12 cellular contexts compared by ENCODE assay signal in genomic region chr11:25970726-25971508, GRCh38.
A peak's percentile ranks its signal among the peaks of the same experiment; 100 is the strongest.
DNase-seq lines count a peak whose midpoint lies in the region; ATAC-seq and TF ChIP-seq lines count a peak whose summit lies in the region.
"Had no signal": no experiment of that assay in that cellular context is flagged by ENCODE, and none has a peak within 500 bp of the region (broad histone marks: within the 10 kb centered on the region; RNA-seq: fewer than 3 reads in every experiment).

No MANE protein-coding gene starts in this region.

- no peaks in the 10 kb centered on the region for H3K9me3 Mint-ChIP-seq in endodermal cell
- no peaks in the 10 kb centered on the region for H3K9me3 Mint-ChIP-seq in type B pancreatic cell
- H3K9me3 Mint-ChIP-seq: memory B cell had no signal

- no peaks in the 10 kb centered on the region for H3K36me3 Mint-ChIP-seq in endodermal cell (ENCODE audit: low read depth)
- no peaks in the 10 kb centered on the region for H3K36me3 Mint-ChIP-seq in type B pancreatic cell
- H3K36me3 Mint-ChIP-seq: memory B cell had no signal

- H3K27me3 Mint-ChIP-seq in endodermal cell (ENCODE audit: insufficient read depth) = no peaks in the 10 kb centered on the region
- no peaks in the 10 kb centered on the region for H3K27me3 Mint-ChIP-seq in type B pancreatic cell

- H3K4me1 Mint-ChIP-seq in endodermal cell = no peaks in the 10 kb centered on the region
- H3K4me1 Mint-ChIP-seq in type B pancreatic cell (ENCODE audit: unreplicated experiment) = no peaks in the 10 kb centered on the region
- H3K4me1 Mint-ChIP-seq: memory B cell had no signal

- DNase-seq in NCI-H510A treated with DMSO at 0.1 percent for 48 hours (lab: John Stamatoyannopoulos, UW) = peak; percentile 2
- no peak for DNase-seq in NCI-H510A (lab: John Stamatoyannopoulos, UW)
- no peak for DNase-seq in LNCaP clone FGC (ENCODE audit: low read depth)
- DNase-seq in endodermal cell = no peak
- DNase-seq in type B pancreatic cell (ENCODE audit: extremely low spot score, unreplicated experiment) = no peak
- no peak for DNase-seq in activated CD4-positive, CD25-positive, alpha-beta regulatory T cell (lab: John Stamatoyannopoulos, UW)
- DNase-seq in activated CD4-positive, alpha-beta T cell treated with anti-CD3 and anti-CD28 coated beads, Interleukin-2, amount 50 U/mL, for 4 hours = no peak
- DNase-seq: NCI-H748 treated with DMSO at 0.1 percent for 48 hours, right cardiac atrium, T1000 had no signal

- H3K27ac ChIP-seq in endodermal cell (ENCODE audit: low read depth, low read length) = no peak overlapping the region

- H3K4me3 ChIP-seq in LNCaP clone FGC (ENCODE audit: low read depth, low read length) (no peak overlapping the region), endodermal cell (ENCODE audit: low read length) (no peak overlapping the region)

- 80 to 100% methylated on average over 2 of the region's 2 CpGs for WGBS in endodermal cell (ENCODE audit: insufficient coverage in 1 of 2, insufficient read length in 1 of 2), 2 experiments

- H3K36me3 ChIP-seq in endodermal cell (ENCODE audit: control insufficient read depth, insufficient read depth, low read length) = no peaks in the 10 kb centered on the region

- ATAC-seq in GM19023 (IDR thresholded peaks at IDR 0.05; ENCODE audit: unreplicated experiment) = no peak
- ATAC-seq: right cardiac atrium had no signal

- H3K4me3 Mint-ChIP-seq in endodermal cell (no peak overlapping the region), type B pancreatic cell (no peak overlapping the region)
- H3K4me3 Mint-ChIP-seq: memory B cell had no signal

- H3K27ac Mint-ChIP-seq in endodermal cell (no peak overlapping the region), type B pancreatic cell (no peak overlapping the region)
- H3K27ac Mint-ChIP-seq: memory B cell had no signal

- no peak overlapping the region for H3K9ac ChIP-seq in endodermal cell (ENCODE audit: extremely low read depth, low read length, poor library complexity, severe bottlenecking)

- no peaks in the 10 kb centered on the region for H3K27me3 ChIP-seq in endodermal cell (ENCODE audit: control insufficient read depth, insufficient read depth, low read length, poor library complexity, severe bottlenecking)

- H3K4me1 ChIP-seq in endodermal cell (ENCODE audit: control insufficient read depth, insufficient read depth, low read length) = no peaks in the 10 kb centered on the region

- H3K9me3 ChIP-seq in endodermal cell (ENCODE audit: control insufficient read depth, low read length) = no peaks in the 10 kb centered on the region

- TF ChIP-seq CTCF in LNCaP clone FGC (IDR thresholded peaks at IDR 0.05; ENCODE audit: control insufficient read depth, extremely low read depth, insufficient read depth) (0 out of 2 replicates have a peak, but pooled peaks have one; percentile 9), endodermal cell (conservative IDR thresholded peaks at IDR 0.05) (peak; percentile 81), type B pancreatic cell (conservative IDR thresholded peaks at IDR 0.05) (peak; percentile 60)

Comparison
In these comparisons a context has a peak if more than half of its experiments do, and no peak if none do; other contexts are left out.
1. CTCF ChIP-seq: peak in every context shown above with its lines; median percentile 81 in endodermal cell; 60 in type B pancreatic cell; 9 in LNCaP clone FGC.